ENCODE assay signal across 18 cellular contexts in the genomic region with DNA sequence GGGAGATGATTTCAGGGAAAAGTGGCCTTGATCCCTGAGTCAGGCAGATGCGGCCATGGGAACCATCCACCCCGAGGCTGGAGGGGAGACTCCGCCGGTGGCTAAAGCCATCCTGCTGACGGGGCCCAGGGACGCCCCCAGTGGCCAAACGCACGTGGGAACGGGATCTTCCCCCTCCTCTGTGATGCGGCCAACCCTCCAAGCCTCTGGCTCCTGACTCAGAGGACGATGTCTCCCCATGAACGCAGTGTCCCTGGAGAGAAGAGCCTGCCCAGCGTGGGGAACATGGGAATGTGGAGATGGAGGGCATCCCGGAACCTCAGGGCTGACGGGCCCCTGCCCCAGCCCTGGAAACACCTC. TPM values are rescaled to one million over a fixed set of nuclear protein-coding genes. Genes with fewer than 3 reads are reported as not detected.
DNase-seq lines count a peak whose midpoint lies in the region; ATAC-seq and TF ChIP-seq lines count a peak whose summit lies in the region.
"Had no signal": no experiment of that assay in that cellular context is flagged by ENCODE, and none has a peak within 500 bp of the region (broad histone marks: within the 10 kb centered on the region; RNA-seq: fewer than 3 reads in every experiment).

No MANE protein-coding gene starts in this region.

- no peak overlapping the region for H3K18ac ChIP-seq in mesendoderm (ENCODE audit: low read length)

- H3K9me3 Mint-ChIP-seq in GM23338, result no peaks in the 10 kb centered on the region
- H3K9me3 Mint-ChIP-seq: T-helper 2 cell treated with Interferon-gamma antibody and Interleukin-4, amounts not matched to agents 5 μg/mL and 100 μg/mL, for 36 hours had no signal

- CTCF ChIA-PET in A673 (lab: Charles Lee), result no interaction called here

- H3K4me3 Mint-ChIP-seq in GM23338, result no peak overlapping the region
- H3K4me3 Mint-ChIP-seq: T-helper 2 cell treated with Interferon-gamma antibody and Interleukin-4, amounts not matched to agents 5 μg/mL and 100 μg/mL, for 36 hours had no signal

- H3K56ac ChIP-seq in mesendoderm (ENCODE audit: low read length), result peak overlapping the region; percentile 44

- whole genome bisulfite sequencing in mesendoderm (ENCODE audit: extremely low coverage, insufficient coverage, low lambda C conversion rate), result no CpG with 5 or more reads among the region's 15 CpGs

- H3K4ac ChIP-seq in mesendoderm (ENCODE audit: low read depth, low read length), result no peak overlapping the region

- H3K9ac ChIP-seq in mesendoderm (ENCODE audit: low read length), result no peak overlapping the region

- H3K79me2 ChIP-seq in GM23338 (replicated peaks; ENCODE audit: insufficient read depth) (peaks cover 82% of the 10 kb centered on the region), mesendoderm (ENCODE audit: control insufficient read depth, insufficient read depth, low read length) (peaks cover 74% of the 10 kb centered on the region)

- H3K4me3 ChIP-seq in A673 (ENCODE audit: low read depth, low read length, poor library complexity, severe bottlenecking) (no peak overlapping the region), GM23338 (no peak overlapping the region), brain microvascular endothelial cell (ENCODE audit: low read depth, low read length) (no peak overlapping the region), mesendoderm (ENCODE audit: low read length) (no peak overlapping the region)
- H3K4me3 ChIP-seq: HAP-1, pancreas had no signal

- H3K36me3 Mint-ChIP-seq in GM23338 (ENCODE audit: low read depth), result peaks cover 58% of the 10 kb centered on the region

- no peak overlapping the region for H2BK5ac ChIP-seq in mesendoderm (ENCODE audit: low read length)

- H3K4me2 ChIP-seq in GM23338, result no peak overlapping the region
- no peak overlapping the region for H3K4me2 ChIP-seq in mesendoderm (ENCODE audit: low read length)

- no peak overlapping the region for H3K23ac ChIP-seq in mesendoderm (ENCODE audit: low read length)

- no peak overlapping the region for H2AK5ac ChIP-seq in mesendoderm (ENCODE audit: low read length)

- no peaks in the 10 kb centered on the region for H3K27me3 ChIP-seq in A673 (replicated peaks; ENCODE audit: insufficient read depth, low read depth, low read length, poor library complexity)
- H3K27me3 ChIP-seq in GM23338 (ENCODE audit: insufficient read depth), result no peaks in the 10 kb centered on the region
- H3K27me3 ChIP-seq in brain microvascular endothelial cell (replicated peaks), result no peaks in the 10 kb centered on the region
- H3K27me3 ChIP-seq in mesendoderm (ENCODE audit: insufficient read depth, low read length, poor library complexity), result no peaks in the 10 kb centered on the region
- H3K27me3 ChIP-seq: pancreas had no signal

- intact Hi-C loops in A673 (cut with micrococcal nuclease; ENCODE audit: unreplicated experiment), result no loop called here

- peaks cover 19% of the 10 kb centered on the region for H4K20me1 ChIP-seq in GM23338 (replicated peaks; ENCODE audit: insufficient read depth)

- peaks cover 15% of the 10 kb centered on the region for H3K27me3 Mint-ChIP-seq in GM23338 (ENCODE audit: insufficient read depth, low read depth, poor library complexity)

- no peaks in the 10 kb centered on the region for H3K9me3 ChIP-seq in A673 (ENCODE audit: low read depth, low read length, poor library complexity, severe bottlenecking)
- H3K9me3 ChIP-seq: HAP-1, pancreas had no signal

- no peak overlapping the region for H4K8ac ChIP-seq in mesendoderm (ENCODE audit: low read depth, low read length)

- peaks cover 16% of the 10 kb centered on the region for H3F3A ChIP-seq in GM23338 (replicated peaks; ENCODE audit: low read depth)

- H3K36me3 ChIP-seq in A673 (ENCODE audit: insufficient read depth, low read length, poor library complexity, severe bottlenecking) (peaks cover 82% of the 10 kb centered on the region), GM23338 (ENCODE audit: insufficient read depth) (peaks cover 20% of the 10 kb centered on the region), brain microvascular endothelial cell (replicated peaks) (peaks cover 77% of the 10 kb centered on the region), mesendoderm (ENCODE audit: control insufficient read depth, insufficient read depth, low read length) (peaks cover 25% of the 10 kb centered on the region)
- H3K36me3 ChIP-seq: pancreas had no signal

- peak overlapping the region; percentile 84; the same call in 1 of the 2 replicates for H3K27ac Mint-ChIP-seq in GM23338
- H3K27ac Mint-ChIP-seq: T-helper 2 cell treated with Interferon-gamma antibody and Interleukin-4, amounts not matched to agents 5 μg/mL and 100 μg/mL, for 36 hours had no signal

- no peak overlapping the region for H2BK15ac ChIP-seq in mesendoderm (replicated peaks; ENCODE audit: low read depth)

- H3K4me1 ChIP-seq in A673 (ENCODE audit: insufficient read depth, low read length, poor library complexity, severe bottlenecking) (peaks cover 32% of the 10 kb centered on the region), GM23338 (ENCODE audit: insufficient read depth) (no peaks in the 10 kb centered on the region; the same call in 1 of the 2 replicates), mesendoderm (ENCODE audit: control insufficient read depth, low read depth, low read length) (no peaks in the 10 kb centered on the region)
- H3K4me1 ChIP-seq: HAP-1, pancreas had no signal

- H3K27ac ChIP-seq in A673 (ENCODE audit: low read depth, low read length, poor library complexity, severe bottlenecking) (peak overlapping the region; percentile 70), GM23338 (ENCODE audit: low read depth) (peak overlapping the region; percentile 69; the same call in 1 of the 2 replicates), brain microvascular endothelial cell (peak overlapping the region; percentile 52), mesendoderm (ENCODE audit: low read depth, low read length) (no peak overlapping the region)
- H3K27ac ChIP-seq: pancreas had no signal

- DNase-seq in A673 (ENCODE audit: low spot score) (peak; percentile 69), GM23338 (ENCODE audit: low spot score) (peak; percentile 76), brain microvascular endothelial cell (peak; percentile 47), mesendoderm (peak; percentile 59), H4 (ENCODE audit: low spot score) (no peak), hippocampal formation (lab: John Stamatoyannopoulos, UW) (no peak)
- no peak for DNase-seq in stimulated activated CD4-positive, alpha-beta T cell treated with anti-CD3 and anti-CD28 coated beads, Interleukin-4, amount 100 ng/mL, for 1 hour
- DNase-seq: activated CD4-positive, alpha-beta T cell treated with anti-CD3 and anti-CD28 coated beads, Interleukin-2, amount 50 U/mL, for 1 hour; activated effector memory CD4-positive, alpha-beta T cell treated with anti-CD3 and anti-CD28 coated beads, Interleukin-2, amount 50 U/mL, for 16 hours; central memory CD4-positive, alpha-beta T cell; NCI-H1092; NCI-H510A; stimulated activated CD4-positive, alpha-beta T cell treated with anti-CD3 and anti-CD28 coated beads, Interleukin-4, amount 100 ng/mL, for 24 hours; stimulated activated naive CD4-positive, alpha-beta T cell treated with Interleukin-2 at 50 U/mL for 16 hours had no signal

- in situ Hi-C loops in brain microvascular endothelial cell (cut with HindIII; ENCODE audit: low pct_ligation_motif_present, low sequenced_read_pairs), result no loop called here

- H2BK120ac ChIP-seq in mesendoderm (ENCODE audit: low read depth, low read length), result no peak overlapping the region

- H3K79me1 ChIP-seq in mesendoderm (ENCODE audit: low read length), result peaks cover 21% of the 10 kb centered on the region

- H2AFZ ChIP-seq in GM23338, result no peak overlapping the region

- peak; percentile 74 for ATAC-seq in GM23338
- no peak for ATAC-seq in GM19467 (IDR thresholded peaks at IDR 0.05; ENCODE audit: unreplicated experiment)
- ATAC-seq: pancreas had no signal

- H4K5ac ChIP-seq in mesendoderm (ENCODE audit: low read length), result no peak overlapping the region

- no peaks in the 10 kb centered on the region for H3K9me2 ChIP-seq in GM23338 (ENCODE audit: insufficient read depth)

- peaks cover 26% of the 10 kb centered on the region for H3K4me1 Mint-ChIP-seq in GM23338

- BruUV-seq in A673 (replicated peaks; lab: Mats Ljungman, UMichigan), result no TSS peak

- peak; percentile 43 for TF ChIP-seq CTCF in A673 (conservative IDR thresholded peaks at IDR 0.05; ENCODE audit: low read depth, low read length)
- TF ChIP-seq CTCF in GM23338 (conservative IDR thresholded peaks at IDR 0.05; ENCODE audit: low read depth in 2 of 2), result peak; percentile 46 to 62
- peak; percentile 51 for TF ChIP-seq CTCF in brain microvascular endothelial cell (IDR thresholded peaks at IDR 0.05; ENCODE audit: low read depth, low read length, missing control alignments)

- POLR2A ChIA-PET in A673 (lab: Charles Lee; ENCODE audit: low non-redundant PET), result no interaction called here

TF ChIP-seq in GM23338, 12 proteins besides CTCF, POLR2A, EP300 and RAD21:
- TF ChIP-seq NANOG (IDR thresholded peaks at IDR 0.05; ENCODE audit: borderline replicate concordance), result no peak
- TF ChIP-seq POLR2AphosphoS5 (IDR thresholded peaks at IDR 0.05; ENCODE audit: low read depth), result peak; percentile 14; the same call in 1 of the 2 replicates
- TF ChIP-seq EZH2phosphoT487 (IDR thresholded peaks at IDR 0.05; ENCODE audit: unreplicated experiment), result no peak
- TF ChIP-seq EZH2 (IDR thresholded peaks at IDR 0.05; ENCODE audit: low read depth, unreplicated experiment), result no peak

RNA-seq across cellular contexts. Expression of a gene that starts 25.0 kb away (rescaled TPM):
- total RNA-seq in A673 (2021), result 324 and 371 TPM in 2 replicates
- 328 and 386 TPM in 2 replicates for total RNA-seq in GM23338 (2014; rRNA removed; shearing (Covaris generic))
- 107 and 109 TPM in 2 replicates for polyA plus RNA-seq in GM23338 (2016; fragmentation: Nextera tagmentation; extraction: Ambion mirVana)
- polyA plus RNA-seq in mesendoderm (2013, experiment 1 of 2), result 742 TPM
- 732 TPM for polyA plus RNA-seq in mesendoderm (2013, experiment 2 of 2)
- 143 and 153 TPM in 2 replicates for total RNA-seq in H4 (2014; rRNA removed; shearing (Covaris generic))

Comparison
In these comparisons a context has a peak if more than half of its experiments do, and no peak if none do; other contexts are left out.
1. DNase-seq: peak in A673 (single experiment), GM23338 (single experiment), brain microvascular endothelial cell (single experiment) and mesendoderm (single experiment); none in H4 (single experiment), hippocampal formation (0 of 2) and stimulated activated CD4-positive, alpha-beta T cell treated with anti-CD3 and anti-CD28 coated beads, Interleukin-4, amount 100 ng/mL, for 1 hour (single experiment).
2. Peak in every context shown above with its lines, with median percentiles within 50 percentile points of each other: CTCF ChIP-seq.